9 cellular contexts compared by ENCODE assay signal in genomic region chr5:179657302-179658178, GRCh38. TPM values are rescaled to one million over a fixed set of nuclear protein-coding genes. Genes with fewer than 3 reads are reported as not detected.
A peak's percentile ranks its signal among the peaks of the same experiment; 100 is the strongest.
DNase-seq lines count a peak whose midpoint lies in the region; ATAC-seq, FAIRE-seq and TF ChIP-seq lines count a peak whose summit lies in the region.
"Not testable (repeated sequence)": the region's sequence is repeated elsewhere in the genome, so short reads cannot be mapped to it uniquely, and the experiment has no call there.
"Had no signal": no experiment of that assay in that cellular context is flagged by ENCODE, and none has a peak within 500 bp of the region (broad histone marks: within the 10 kb centered on the region; RNA-seq: fewer than 3 reads in every experiment).

No MANE protein-coding gene starts in this region.

- ATAC-seq in A549 (peak; percentile 96 to 98), GM18907 (IDR thresholded peaks at IDR 0.05; ENCODE audit: unreplicated experiment) (peak; percentile 83), GM21619 (IDR thresholded peaks at IDR 0.05; ENCODE audit: unreplicated experiment) (peak; percentile 88), HG03025 (IDR thresholded peaks at IDR 0.05; ENCODE audit: low FRiP score, unreplicated experiment) (peak; percentile 89), heart right ventricle (peak; percentile 92 to 98 (median 96)), pancreas (peak; percentile 96 to 98 (median 97))

- POLR2A ChIA-PET in A549 (lab: Yijun Ruan, JAX): not testable (repeated sequence)

- H3K27me3 ChIP-seq in HUES6 (ENCODE audit: control insufficient read depth, insufficient read depth, low read length); heart right ventricle; pancreas: not testable (repeated sequence)

- not testable (repeated sequence) for H3K4me1 ChIP-seq in A549; HUES6 (ENCODE audit: control insufficient read depth, insufficient read depth, low read length); heart right ventricle; pancreas

- intact Hi-C loops in activated T-helper 1 cell treated with anti-CD3 and anti-CD28 coated beads, Interleukin-12 subunit alpha, Interleukin-12 subunit beta, Interleukin-2, Interleukin-4 antibody, amounts not matched to agents 30 ng/mL and 10 ng/mL and 1 ng/mL, durations not matched to agents 14 hours and 24 hours and 36 hours (cut with micrococcal nuclease): loop anchor here (2.0 kb wide), 1 partner anchor 41 kb away; the partner anchor contains the start of gene CANX
- intact Hi-C loops in heart right ventricle (cut with DNase I); pancreas (cut with DNase I): not testable (repeated sequence)

- WGBS in A549 (ENCODE audit: missing lambda C conversion rate): 95% methylated on average over 3 of the region's 50 CpGs
- WGBS in heart right ventricle, 2 donors: 23 to 30% methylated on average over 7 to 11 of the region's 50 CpGs
- WGBS in pancreas, 2 donors: 20 to 78% methylated on average over 2 to 12 of the region's 50 CpGs

- not testable (repeated sequence) for H3K27ac Mint-ChIP-seq in activated T-helper 1 cell treated with anti-CD3 and anti-CD28 coated beads, Interleukin-12 subunit alpha, Interleukin-12 subunit beta, Interleukin-2, Interleukin-4 antibody, amounts not matched to agents 30 ng/mL and 10 ng/mL and 1 ng/mL, durations not matched to agents 14 hours and 24 hours and 36 hours

- not testable (repeated sequence) for H3K36me3 Mint-ChIP-seq in activated T-helper 1 cell treated with anti-CD3 and anti-CD28 coated beads, Interleukin-12 subunit alpha, Interleukin-12 subunit beta, Interleukin-2, Interleukin-4 antibody, amounts not matched to agents 30 ng/mL and 10 ng/mL and 1 ng/mL, durations not matched to agents 14 hours and 24 hours and 36 hours (ENCODE audit: low read depth)

- H3K4me2 ChIP-seq in A549: peak overlapping the region; percentile 47; the same call in 1 of the 3 replicates

- not testable (repeated sequence) for H3K9me3 Mint-ChIP-seq in activated T-helper 1 cell treated with anti-CD3 and anti-CD28 coated beads, Interleukin-12 subunit alpha, Interleukin-12 subunit beta, Interleukin-2, Interleukin-4 antibody, amounts not matched to agents 30 ng/mL and 10 ng/mL and 1 ng/mL, durations not matched to agents 14 hours and 24 hours and 36 hours

- not testable (repeated sequence) for TF ChIP-seq EP300 in A549 (IDR thresholded peaks at IDR 0.05)

- H3K27ac ChIP-seq in A549: peak overlapping the region in 1 of 2 experiments; percentile 74; a peak in 2 of 6 replicates
- not testable (repeated sequence) for H3K27ac ChIP-seq in HUES6 (ENCODE audit: low read depth, low read length); pancreas
- H3K27ac ChIP-seq in heart right ventricle: peak overlapping the region in 1 of 10 donors; percentile 62

- not testable (repeated sequence) for DNase-seq in A549 (ENCODE audit: low read depth in 1 of 2, low spot score in 1 of 2); activated T-helper 1 cell treated with anti-CD3 and anti-CD28 coated beads, Interleukin-12 subunit alpha, Interleukin-12 subunit beta, Interleukin-2, Interleukin-4 antibody, amounts not matched to agents 30 ng/mL and 10 ng/mL and 1 ng/mL, durations not matched to agents 14 hours and 24 hours and 36 hours (ENCODE audit: low spot score)
- peak; percentile 16 to 22 for DNase-seq in heart right ventricle
- peak in 1 of 6 donors; percentile 28 for DNase-seq in pancreas

- TF ChIP-seq CTCF in A549 (IDR thresholded peaks at IDR 0.05); pancreas (IDR thresholded peaks at IDR 0.05): not testable (repeated sequence)
- peak in 1 of 9 donors; percentile 15 for TF ChIP-seq CTCF in heart right ventricle (IDR thresholded peaks at IDR 0.05)

- H3K4me3 ChIP-seq in A549, pancreas: not testable (repeated sequence)
- peak overlapping the region; percentile 40; the same call in 1 of the 2 replicates for H3K4me3 ChIP-seq in HUES6 (ENCODE audit: low read depth, low read length)
- H3K4me3 ChIP-seq in heart right ventricle: peak overlapping the region in 5 of 10 donors; percentile 22 to 38 (median 34)

- not testable (repeated sequence) for H3K4me1 Mint-ChIP-seq in activated T-helper 1 cell treated with anti-CD3 and anti-CD28 coated beads, Interleukin-12 subunit alpha, Interleukin-12 subunit beta, Interleukin-2, Interleukin-4 antibody, amounts not matched to agents 30 ng/mL and 10 ng/mL and 1 ng/mL, durations not matched to agents 14 hours and 24 hours and 36 hours (ENCODE audit: low read depth)

- not testable (repeated sequence) for H3K9me3 ChIP-seq in A549; HUES6 (ENCODE audit: control insufficient read depth, insufficient read depth, low read depth, low read length); heart right ventricle; pancreas

- H3K9ac ChIP-seq in HUES6 (ENCODE audit: low read length): not testable (repeated sequence)

- not testable (repeated sequence) for TF ChIP-seq POLR2A in A549 (IDR thresholded peaks at IDR 0.05; ENCODE audit: low read length)

- CTCF ChIA-PET in A549 (lab: Yijun Ruan, JAX): not testable (repeated sequence)

- not testable (repeated sequence) for H3K36me3 ChIP-seq in HUES6 (ENCODE audit: control insufficient read depth, insufficient read depth, low read length); pancreas
- peaks cover 0 to 11% (median 0%) of the 10 kb centered on the region in 9 donors for H3K36me3 ChIP-seq in heart right ventricle

- FAIRE-seq in A549 (lab: Jason Lieb, UNC); pancreas (lab: Jason Lieb, UNC): not testable (repeated sequence)

- TF ChIP-seq RAD21 in A549 (conservative IDR thresholded peaks at IDR 0.05 in 1 of 2, IDR thresholded peaks at IDR 0.05 in 1 of 2): not testable (repeated sequence)

- H3K4me3 Mint-ChIP-seq in activated T-helper 1 cell treated with anti-CD3 and anti-CD28 coated beads, Interleukin-12 subunit alpha, Interleukin-12 subunit beta, Interleukin-2, Interleukin-4 antibody, amounts not matched to agents 30 ng/mL and 10 ng/mL and 1 ng/mL, durations not matched to agents 14 hours and 24 hours and 36 hours: peak overlapping the region; percentile 82

- H3K27me3 Mint-ChIP-seq in activated T-helper 1 cell treated with anti-CD3 and anti-CD28 coated beads, Interleukin-12 subunit alpha, Interleukin-12 subunit beta, Interleukin-2, Interleukin-4 antibody, amounts not matched to agents 30 ng/mL and 10 ng/mL and 1 ng/mL, durations not matched to agents 14 hours and 24 hours and 36 hours (ENCODE audit: insufficient read depth): not testable (repeated sequence)

RNA-seq across cellular contexts. Expression of gene CBY3, which starts 23.3 kb away (rescaled TPM):
- polyA plus RNA-seq in A549 (2011; rRNA removed) (not detected in 2 replicates), A549 (2017; fragmentation: RNase III; extraction: RNeasy Plus Mini Kit Qiagen cat#74134 plus additional on column Dnase treatment) (not detected in 3 replicates), heart right ventricle (under 1 TPM in 1 of 2 donors, not detected in 1; 0.06 TPM), pancreas (not detected)
- not detected in 2 replicates for polyA plus RNA-seq in A549 (2012; cell fraction: cytosol; rRNA removed)
- 0.07 TPM in 1 of 2 replicates, not detected in the other for polyA plus RNA-seq in A549 (2012; cell fraction: nucleus; rRNA removed)
- not detected in 2 replicates for polyA minus RNA-seq in A549 (2011; rRNA and poly(A)+ RNA removed)
- 0.66 and 1.0 TPM in 2 replicates for total RNA-seq in activated T-helper 1 cell treated with anti-CD3 and anti-CD28 coated beads, Interleukin-12 subunit alpha, Interleukin-12 subunit beta, Interleukin-2, Interleukin-4 antibody, amounts not matched to agents 30 ng/mL and 10 ng/mL and 1 ng/mL, durations not matched to agents 14 hours and 24 hours and 36 hours
- total RNA-seq in heart right ventricle (not detected), pancreas (not detected)
- total RNA-seq: colonic mucosa had no signal

RNA-seq across cellular contexts. Expression of gene HNRNPH1, which starts 34.1 kb away (rescaled TPM):
- polyA plus RNA-seq in A549 (2011; rRNA removed) (511 and 688 TPM in 2 replicates), A549 (2017; fragmentation: RNase III; extraction: RNeasy Plus Mini Kit Qiagen cat#74134 plus additional on column Dnase treatment) (1,576 to 1,720 TPM (median 1,580 TPM) in 3 replicates), heart right ventricle (100 to 1,000 TPM; 114 to 217 TPM), pancreas (100 to 1,000 TPM; 341 to 395 TPM)
- polyA plus RNA-seq in A549 (2012; cell fraction: cytosol; rRNA removed): 178 and 211 TPM in 2 replicates
- polyA plus RNA-seq in A549 (2012; cell fraction: nucleus; rRNA removed): 268 and 443 TPM in 2 replicates
- 579 and 670 TPM in 2 replicates for polyA minus RNA-seq in A549 (2011; rRNA and poly(A)+ RNA removed)
- 987 and 1,028 TPM in 2 replicates for total RNA-seq in activated T-helper 1 cell treated with anti-CD3 and anti-CD28 coated beads, Interleukin-12 subunit alpha, Interleukin-12 subunit beta, Interleukin-2, Interleukin-4 antibody, amounts not matched to agents 30 ng/mL and 10 ng/mL and 1 ng/mL, durations not matched to agents 14 hours and 24 hours and 36 hours
- total RNA-seq in heart right ventricle (100 to 1,000 TPM; 147 to 227 (median 168) TPM), pancreas (100 to 1,000 TPM; 210 to 384 (median 269) TPM)

RNA-seq across cellular contexts. Expression of gene CANX, which starts 41.2 kb away (rescaled TPM):
- polyA plus RNA-seq in A549 (2011; rRNA removed): 1,000 and 1,241 TPM in 2 replicates
- polyA plus RNA-seq in A549 (2012; cell fraction: cytosol; rRNA removed): 89.4 and 161 TPM in 2 replicates
- 102 and 118 TPM in 2 replicates for polyA plus RNA-seq in A549 (2012; cell fraction: nucleus; rRNA removed)
- polyA plus RNA-seq in A549 (2017; fragmentation: RNase III; extraction: RNeasy Plus Mini Kit Qiagen cat#74134 plus additional on column Dnase treatment): 364 to 433 TPM (median 402 TPM) in 3 replicates
- polyA minus RNA-seq in A549 (2011; rRNA and poly(A)+ RNA removed): 1,532 and 1,583 TPM in 2 replicates
- 451 and 465 TPM in 2 replicates for total RNA-seq in activated T-helper 1 cell treated with anti-CD3 and anti-CD28 coated beads, Interleukin-12 subunit alpha, Interleukin-12 subunit beta, Interleukin-2, Interleukin-4 antibody, amounts not matched to agents 30 ng/mL and 10 ng/mL and 1 ng/mL, durations not matched to agents 14 hours and 24 hours and 36 hours
- total RNA-seq in heart right ventricle: 100 to 1,000 TPM; 372 to 659 (median 492) TPM
- polyA plus RNA-seq in heart right ventricle: 100 to 1,000 TPM in 1 of 2 donors, 10 to 100 TPM in 1; 90.9 to 212 TPM
- total RNA-seq in pancreas: 100 to 1,000 TPM; 353 to 633 (median 516) TPM
- polyA plus RNA-seq in pancreas: 100 to 1,000 TPM in 1 of 2 donors, 10 to 100 TPM in 1; 66.3 to 117 TPM
